ENCODE assay signal across 1 cellular context in the genomic region with DNA sequence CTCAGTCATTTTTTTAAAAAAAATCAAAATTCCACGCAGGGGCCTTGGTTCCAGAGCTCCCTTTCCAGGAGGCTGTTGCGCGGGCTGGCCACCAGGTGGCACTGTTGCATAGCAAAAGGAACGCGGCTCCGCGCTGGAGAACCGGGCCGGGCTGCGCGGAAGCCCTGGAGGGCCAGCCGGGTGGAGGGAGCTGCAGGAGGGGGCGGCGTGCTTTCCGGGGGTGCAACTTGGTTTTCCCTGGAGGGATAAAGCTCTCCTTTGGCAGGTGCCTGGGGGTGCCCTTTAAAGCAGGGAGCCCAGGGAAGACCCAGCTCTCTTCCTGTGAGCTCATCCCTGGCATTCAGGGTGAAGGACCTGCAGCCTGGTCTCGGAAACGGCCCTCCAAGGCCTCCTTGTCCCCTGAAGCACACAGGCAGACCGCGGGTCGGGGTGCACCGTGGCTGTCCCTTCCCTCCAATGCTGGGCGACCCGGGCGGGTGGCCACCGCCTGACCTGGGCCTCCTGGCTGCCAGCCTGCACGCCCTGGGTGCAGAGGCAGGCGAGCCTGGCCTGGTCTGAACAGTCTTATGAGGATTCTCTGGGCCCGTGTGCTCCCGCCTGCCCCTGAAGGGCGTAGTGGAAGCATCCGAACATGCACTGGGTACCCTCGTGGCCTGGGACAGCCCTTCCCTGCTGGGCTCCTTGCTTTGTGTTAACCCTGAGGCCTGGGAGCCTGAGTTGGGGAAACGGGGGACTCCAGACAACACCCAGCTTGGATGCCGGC.
TF ChIP-seq lines count a peak whose summit lies in the region.

No MANE protein-coding gene starts in this region.

TF ChIP-seq in WTC11, 78 proteins besides CTCF, POLR2A, EP300 and RAD21 (continued from another document):
- TF ChIP-seq, protein P1, sequence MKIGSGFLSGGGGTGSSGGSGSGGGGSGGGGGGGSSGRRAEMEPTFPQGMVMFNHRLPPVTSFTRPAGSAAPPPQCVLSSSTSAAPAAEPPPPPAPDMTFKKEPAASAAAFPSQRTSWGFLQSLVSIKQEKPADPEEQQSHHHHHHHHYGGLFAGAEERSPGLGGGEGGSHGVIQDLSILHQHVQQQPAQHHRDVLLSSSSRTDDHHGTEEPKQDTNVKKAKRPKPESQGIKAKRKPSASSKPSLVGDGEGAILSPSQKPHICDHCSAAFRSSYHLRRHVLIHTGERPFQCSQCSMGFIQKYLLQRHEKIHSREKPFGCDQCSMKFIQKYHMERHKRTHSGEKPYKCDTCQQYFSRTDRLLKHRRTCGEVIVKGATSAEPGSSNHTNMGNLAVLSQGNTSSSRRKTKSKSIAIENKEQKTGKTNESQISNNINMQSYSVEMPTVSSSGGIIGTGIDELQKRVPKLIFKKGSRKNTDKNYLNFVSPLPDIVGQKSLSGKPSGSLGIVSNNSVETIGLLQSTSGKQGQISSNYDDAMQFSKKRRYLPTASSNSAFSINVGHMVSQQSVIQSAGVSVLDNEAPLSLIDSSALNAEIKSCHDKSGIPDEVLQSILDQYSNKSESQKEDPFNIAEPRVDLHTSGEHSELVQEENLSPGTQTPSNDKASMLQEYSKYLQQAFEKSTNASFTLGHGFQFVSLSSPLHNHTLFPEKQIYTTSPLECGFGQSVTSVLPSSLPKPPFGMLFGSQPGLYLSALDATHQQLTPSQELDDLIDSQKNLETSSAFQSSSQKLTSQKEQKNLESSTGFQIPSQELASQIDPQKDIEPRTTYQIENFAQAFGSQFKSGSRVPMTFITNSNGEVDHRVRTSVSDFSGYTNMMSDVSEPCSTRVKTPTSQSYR (CRISPR knock-in tag; IDR thresholded peaks at IDR 0.05): 0 out of 2 replicates have a peak, but pooled peaks have one; percentile 15
- TF ChIP-seq E2F4 (CRISPR knock-in tag; IDR thresholded peaks at IDR 0.05; ENCODE audit: borderline replicate concordance, low read depth): no peak
- TF ChIP-seq SMAD4 (CRISPR knock-in tag; IDR thresholded peaks at IDR 0.05): no peak
- no peak for TF ChIP-seq CDX4 (CRISPR knock-in tag; IDR thresholded peaks at IDR 0.05; ENCODE audit: borderline replicate concordance)
